ENCODE assay signal across 8 cellular contexts in genomic region chr9:75083188-75083976, GRCh38. TPM values are rescaled to one million over a fixed set of nuclear protein-coding genes. Genes with fewer than 3 reads are reported as not detected.
A peak's percentile ranks its signal among the peaks of the same experiment; 100 is the strongest.
DNase-seq lines count a peak whose midpoint lies in the region; ATAC-seq and TF ChIP-seq lines count a peak whose summit lies in the region.

No MANE protein-coding gene starts in this region.

- H3K4me1 ChIP-seq in spleen (peaks cover 15 to 51% (median 32%) of the 10 kb centered on the region in 6 donors), BE2C (peaks cover 10% of the 10 kb centered on the region; the same call in 1 of the 2 replicates)

- H3K36me3 ChIP-seq in spleen (peaks cover 0 to 49% (median 14%) of the 10 kb centered on the region in 6 donors), BE2C (no peaks in the 10 kb centered on the region)

- peak overlapping the region in 6 of 8 donors; percentile 6 to 52 (median 20) for H3K27ac ChIP-seq in spleen

- intact Hi-C loops in spleen (cut with DNase I; ENCODE audit: low total_unique reads), result loop anchor here (5.0 kb wide), 1 partner anchor 56 kb away; the partner anchor contains the start of gene CARNMT1

- DNase-seq in NCI-H2029 (lab: John Stamatoyannopoulos, UW), result peak; percentile 35
- DNase-seq in activated T-helper 9 cell treated with anti-CD3 and anti-CD28 coated beads, Interleukin-2, amount 50 U/mL, for 16 hours (ENCODE audit: low read depth), result peak; percentile 18
- DNase-seq in iPS-NIHi11 (ENCODE audit: low spot score), result peak; percentile 54
- no peak for DNase-seq in spleen
- DNase-seq in NCI-H345 treated with DMSO at 0.1 percent for 48 hours (lab: John Stamatoyannopoulos, UW; ENCODE audit: unreplicated experiment), result no peak
- no peak for DNase-seq in BE2C

- ATAC-seq in GM18505 (IDR thresholded peaks at IDR 0.05; ENCODE audit: unreplicated experiment), result no peak
- no peak for ATAC-seq in GM21447 (IDR thresholded peaks at IDR 0.05; ENCODE audit: unreplicated experiment)

- H3K9me3 ChIP-seq in spleen (no peaks in the 10 kb centered on the region), BE2C (no peaks in the 10 kb centered on the region)

- H3K4me3 ChIP-seq in spleen (no peak overlapping the region), BE2C (ENCODE audit: low read depth, low read length) (no peak overlapping the region)

- TF ChIP-seq POLR2A in spleen (IDR thresholded peaks at IDR 0.05) (no peak), GM18505 (IDR thresholded peaks at IDR 0.05; ENCODE audit: borderline replicate concordance, extremely low read depth, insufficient read depth, insufficient read length) (no peak)

- H3K27me3 ChIP-seq in spleen (replicated peaks in 1 of 7) (no peaks in the 10 kb centered on the region), BE2C (no peaks in the 10 kb centered on the region)

- 74 to 83% (median 80%) methylated on average over 12 of the region's 12 CpGs for WGBS in spleen, 5 donors

- TF ChIP-seq CTCF in spleen (IDR thresholded peaks at IDR 0.05 in 8 of 11, conservative IDR thresholded peaks at IDR 0.05 in 3 of 11), result peak in 1 of 11 experiments; percentile 4
- no peak for TF ChIP-seq CTCF in BE2C (IDR thresholded peaks at IDR 0.05; ENCODE audit: low read depth, low read length)

RNA-seq across cellular contexts. Expression of gene NMRK1, which starts 4.6 kb away (rescaled TPM):
- total RNA-seq in spleen, result 10 to 100 TPM; 27.4 to 58.1 (median 39.1) TPM
- 10 to 100 TPM; 31.9 to 65.5 (median 57.0) TPM for polyA plus RNA-seq in spleen
- polyA plus RNA-seq in BE2C (2012; ENCODE audit: insufficient read depth, insufficient read length, low read depth), result 0.99 TPM

RNA-seq across cellular contexts. Expression of gene OSTF1, which starts 4.9 kb away (rescaled TPM):
- 100 to 1,000 TPM in 5 of 7 donors, 10 to 100 TPM in 2; 76.4 to 123 (median 114) TPM for total RNA-seq in spleen
- polyA plus RNA-seq in spleen, result 10 to 100 TPM; 58.4 to 89.4 (median 73.4) TPM
- polyA plus RNA-seq in BE2C (2012; ENCODE audit: insufficient read depth, insufficient read length, low read depth), result 2.0 TPM

RNA-seq across cellular contexts. Expression of gene CARNMT1, which starts 55.3 kb away (rescaled TPM):
- total RNA-seq in spleen, result 10 to 100 TPM; 13.8 to 23.1 (median 16.6) TPM
- 1 to 10 TPM; 4.6 to 7.7 (median 6.9) TPM for polyA plus RNA-seq in spleen
- polyA plus RNA-seq in BE2C (2012; ENCODE audit: insufficient read depth, insufficient read length, low read depth), result 3.7 TPM

Comparison
In these comparisons a context has a peak if more than half of its experiments do, and no peak if none do; other contexts are left out.
1. DNase-seq: peak in NCI-H2029 (single experiment), activated T-helper 9 cell treated with anti-CD3 and anti-CD28 coated beads, Interleukin-2, amount 50 U/mL, for 16 hours (single experiment) and iPS-NIHi11 (single experiment); none in spleen (single experiment), NCI-H345 treated with DMSO at 0.1 percent for 48 hours (single experiment) and BE2C (single experiment).